27 cellular contexts compared by ENCODE assay signal in the genomic region with DNA sequence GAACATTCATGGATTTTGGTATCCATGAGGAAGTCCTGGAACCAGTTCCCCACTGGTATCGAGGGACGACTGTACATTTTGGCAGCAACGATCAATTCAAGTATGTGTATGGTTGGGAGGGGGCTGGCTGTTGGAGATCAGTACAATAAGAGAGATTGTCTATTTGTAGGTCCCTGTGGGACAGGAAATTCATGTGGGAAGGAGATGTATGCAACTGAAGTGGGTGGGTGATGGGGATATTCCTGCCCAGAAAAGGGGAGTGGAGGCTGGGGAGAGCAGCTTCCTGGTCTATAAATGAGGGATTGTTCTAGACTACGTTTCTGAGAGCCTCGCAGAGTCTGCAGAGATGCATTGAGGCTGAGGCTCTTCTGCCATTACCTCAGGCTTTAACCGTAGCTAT.
"Had no signal": no experiment of that assay in that cellular context is flagged by ENCODE, and none has a peak within 500 bp of the region (broad histone marks: within the 10 kb centered on the region; RNA-seq: fewer than 3 reads in every experiment).

No MANE protein-coding gene starts in this region.

- DNase-seq: kidney glomerular epithelial cell; left cardiac atrium; lower lobe of right lung; mammary epithelial cell; mesenchymal stem cell; naive thymus-derived CD8-positive, alpha-beta T cell; right lobe of liver; stimulated activated CD4-positive, alpha-beta T cell treated with anti-CD3 and anti-CD28 coated beads, Interleukin-1b, Interleukin-23, amount 100 ng/mL, for 48 hours; stimulated activated CD4-positive, alpha-beta T cell treated with anti-CD3 and anti-CD28 coated beads, Interleukin-2, amount 100 ng/mL, for 48 hours; stimulated activated CD4-positive, alpha-beta T cell treated with anti-CD3 and anti-CD28 coated beads, Interleukin-4, amount 100 ng/mL, for 4 hours; stimulated activated CD8-positive, alpha-beta memory T cell treated with anti-CD3 and anti-CD28 coated beads, Interleukin-4, amount 100 ng/mL, for 48 hours; stimulated activated naive CD8-positive, alpha-beta T cell treated with anti-CD3 and anti-CD28 coated beads, Interleukin-15, Interleukin-2, amounts not matched to agents 100 U/mL and 50 U/mL, for 24 hours; stomach; thyroid gland; transverse colon; upper lobe of left lung had no signal

- H2AFZ ChIP-seq: hepatocyte, neural progenitor cell had no signal

- H3K4me1 Mint-ChIP-seq: naive thymus-derived CD8-positive, alpha-beta T cell; stimulated activated memory B cell treated with anti-CD40 and anti-IgM and Interleukin-4, amounts not matched to agents 10 μg/mL and 1 μg/mL and 100 μg/mL, for 72 hours had no signal

- H3K36me3 Mint-ChIP-seq: naive thymus-derived CD8-positive, alpha-beta T cell; neural progenitor cell; stimulated activated memory B cell treated with anti-CD40 and anti-IgM and Interleukin-4, amounts not matched to agents 10 μg/mL and 1 μg/mL and 100 μg/mL, for 72 hours had no signal

- ATAC-seq: left cardiac atrium; left lobe of liver; lower lobe of right lung; naive thymus-derived CD8-positive, alpha-beta T cell; right lobe of liver; stimulated activated memory B cell treated with anti-CD40 and anti-IgM and Interleukin-4, amounts not matched to agents 10 μg/mL and 1 μg/mL and 100 μg/mL, for 72 hours; stimulated activated naive CD8-positive, alpha-beta T cell treated with anti-CD3 and anti-CD28 coated beads, Interleukin-15, Interleukin-2, amounts not matched to agents 100 U/mL and 50 U/mL, for 24 hours had no signal

- H3K9me3 Mint-ChIP-seq: naive thymus-derived CD8-positive, alpha-beta T cell; nephron; neural progenitor cell; stimulated activated memory B cell treated with anti-CD40 and anti-IgM and Interleukin-4, amounts not matched to agents 10 μg/mL and 1 μg/mL and 100 μg/mL, for 72 hours had no signal

- H3K79me2 ChIP-seq: hepatocyte had no signal

- H3K4me2 ChIP-seq: hepatocyte, neural progenitor cell, smooth muscle cell had no signal

- H3K4me3 Mint-ChIP-seq: naive thymus-derived CD8-positive, alpha-beta T cell; nephron; neural progenitor cell; stimulated activated memory B cell treated with anti-CD40 and anti-IgM and Interleukin-4, amounts not matched to agents 10 μg/mL and 1 μg/mL and 100 μg/mL, for 72 hours had no signal

- H3K36me3 ChIP-seq: lower lobe of right lung, neural progenitor cell, ovary, right atrium auricular region, right lobe of liver, stomach, thyroid gland, transverse colon, upper lobe of left lung, vagina had no signal

- H3K27ac ChIP-seq: hepatocyte, lower lobe of right lung, neural progenitor cell, ovary, right atrium auricular region, right lobe of liver, stomach, testis, thyroid gland, transverse colon, upper lobe of left lung, vagina had no signal

- H3K4me3 ChIP-seq: hepatocyte, lower lobe of right lung, neural progenitor cell, ovary, right atrium auricular region, right lobe of liver, smooth muscle cell, stomach, testis, thyroid gland, transverse colon, upper lobe of left lung, vagina had no signal

- H3K27me3 ChIP-seq: hepatocyte, neural progenitor cell, ovary, right atrium auricular region, right lobe of liver, stomach, testis, thyroid gland, transverse colon, upper lobe of left lung, vagina had no signal

- H3K4me1 ChIP-seq: right atrium auricular region, testis had no signal

- H3K27ac Mint-ChIP-seq: naive thymus-derived CD8-positive, alpha-beta T cell; nephron; neural progenitor cell; progenitor cell of endocrine pancreas; stimulated activated memory B cell treated with anti-CD40 and anti-IgM and Interleukin-4, amounts not matched to agents 10 μg/mL and 1 μg/mL and 100 μg/mL, for 72 hours had no signal
